In the genomic region with DNA sequence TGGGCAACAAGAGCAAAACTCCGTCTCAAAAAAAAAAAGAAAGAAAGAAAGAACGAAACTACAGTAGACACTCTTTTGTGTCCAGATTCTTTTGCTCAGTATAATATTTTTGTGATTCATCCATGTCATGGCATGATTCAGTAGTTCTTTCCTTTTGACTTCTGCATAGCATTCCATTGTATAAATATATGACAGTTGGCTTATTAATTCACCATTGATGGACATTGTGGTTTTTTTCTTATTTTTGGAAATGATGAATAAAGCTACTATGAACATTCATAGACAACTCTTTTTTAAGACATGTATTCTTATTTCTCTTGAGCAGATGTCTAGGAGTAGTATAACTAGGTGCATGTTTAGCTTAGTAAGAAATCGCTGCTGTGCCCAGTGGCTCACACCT, we compare ENCODE assay signal across 2 cellular contexts.
TF ChIP-seq lines count a peak whose summit lies in the region.

No MANE protein-coding gene starts in this region.

TF ChIP-seq in SK-N-SH, 30 proteins besides CTCF, POLR2A, EP300 and RAD21 (continued from another document):
- peak; percentile 36; the same call in 1 of the 2 replicates for TF ChIP-seq NFIC (IDR thresholded peaks at IDR 0.05; ENCODE audit: borderline replicate concordance)
- peak; percentile 65; the same call in 1 of the 2 replicates for TF ChIP-seq PBX3 (IDR thresholded peaks at IDR 0.05)
- TF ChIP-seq, protein P1, sequence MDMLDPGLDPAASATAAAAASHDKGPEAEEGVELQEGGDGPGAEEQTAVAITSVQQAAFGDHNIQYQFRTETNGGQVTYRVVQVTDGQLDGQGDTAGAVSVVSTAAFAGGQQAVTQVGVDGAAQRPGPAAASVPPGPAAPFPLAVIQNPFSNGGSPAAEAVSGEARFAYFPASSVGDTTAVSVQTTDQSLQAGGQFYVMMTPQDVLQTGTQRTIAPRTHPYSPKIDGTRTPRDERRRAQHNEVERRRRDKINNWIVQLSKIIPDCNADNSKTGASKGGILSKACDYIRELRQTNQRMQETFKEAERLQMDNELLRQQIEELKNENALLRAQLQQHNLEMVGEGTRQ (IDR thresholded peaks at IDR 0.05; ENCODE audit: borderline replicate concordance, low read depth, low read length): no peak
- TF ChIP-seq JUND (IDR thresholded peaks at IDR 0.05): peak; percentile 39
- no peak for TF ChIP-seq YY1 (IDR thresholded peaks at IDR 0.05; ENCODE audit: low read depth)
- peak; percentile 74 for TF ChIP-seq TCF12 (IDR thresholded peaks at IDR 0.05)
- peak; percentile 64; the same call in 1 of the 2 replicates for TF ChIP-seq MEF2A (IDR thresholded peaks at IDR 0.05; ENCODE audit: borderline replicate concordance, low read depth)
- no peak for TF ChIP-seq GATA2 (CRISPR knock-in tag; IDR thresholded peaks at IDR 0.05)
- TF ChIP-seq, protein P2, sequence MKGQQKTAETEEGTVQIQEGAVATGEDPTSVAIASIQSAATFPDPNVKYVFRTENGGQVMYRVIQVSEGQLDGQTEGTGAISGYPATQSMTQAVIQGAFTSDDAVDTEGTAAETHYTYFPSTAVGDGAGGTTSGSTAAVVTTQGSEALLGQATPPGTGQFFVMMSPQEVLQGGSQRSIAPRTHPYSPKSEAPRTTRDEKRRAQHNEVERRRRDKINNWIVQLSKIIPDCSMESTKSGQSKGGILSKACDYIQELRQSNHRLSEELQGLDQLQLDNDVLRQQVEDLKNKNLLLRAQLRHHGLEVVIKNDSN (IDR thresholded peaks at IDR 0.05; ENCODE audit: borderline replicate concordance, low read depth): no peak
- TF ChIP-seq, protein P3, sequence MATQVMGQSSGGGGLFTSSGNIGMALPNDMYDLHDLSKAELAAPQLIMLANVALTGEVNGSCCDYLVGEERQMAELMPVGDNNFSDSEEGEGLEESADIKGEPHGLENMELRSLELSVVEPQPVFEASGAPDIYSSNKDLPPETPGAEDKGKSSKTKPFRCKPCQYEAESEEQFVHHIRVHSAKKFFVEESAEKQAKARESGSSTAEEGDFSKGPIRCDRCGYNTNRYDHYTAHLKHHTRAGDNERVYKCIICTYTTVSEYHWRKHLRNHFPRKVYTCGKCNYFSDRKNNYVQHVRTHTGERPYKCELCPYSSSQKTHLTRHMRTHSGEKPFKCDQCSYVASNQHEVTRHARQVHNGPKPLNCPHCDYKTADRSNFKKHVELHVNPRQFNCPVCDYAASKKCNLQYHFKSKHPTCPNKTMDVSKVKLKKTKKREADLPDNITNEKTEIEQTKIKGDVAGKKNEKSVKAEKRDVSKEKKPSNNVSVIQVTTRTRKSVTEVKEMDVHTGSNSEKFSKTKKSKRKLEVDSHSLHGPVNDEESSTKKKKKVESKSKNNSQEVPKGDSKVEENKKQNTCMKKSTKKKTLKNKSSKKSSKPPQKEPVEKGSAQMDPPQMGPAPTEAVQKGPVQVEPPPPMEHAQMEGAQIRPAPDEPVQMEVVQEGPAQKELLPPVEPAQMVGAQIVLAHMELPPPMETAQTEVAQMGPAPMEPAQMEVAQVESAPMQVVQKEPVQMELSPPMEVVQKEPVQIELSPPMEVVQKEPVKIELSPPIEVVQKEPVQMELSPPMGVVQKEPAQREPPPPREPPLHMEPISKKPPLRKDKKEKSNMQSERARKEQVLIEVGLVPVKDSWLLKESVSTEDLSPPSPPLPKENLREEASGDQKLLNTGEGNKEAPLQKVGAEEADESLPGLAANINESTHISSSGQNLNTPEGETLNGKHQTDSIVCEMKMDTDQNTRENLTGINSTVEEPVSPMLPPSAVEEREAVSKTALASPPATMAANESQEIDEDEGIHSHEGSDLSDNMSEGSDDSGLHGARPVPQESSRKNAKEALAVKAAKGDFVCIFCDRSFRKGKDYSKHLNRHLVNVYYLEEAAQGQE (IDR thresholded peaks at IDR 0.05; ENCODE audit: low read depth, low read length): no peak

TF ChIP-seq in SK-N-SH treated with all-trans-retinoic acid at 6 μM for 48 hours, 23 proteins besides CTCF, POLR2A, EP300 and RAD21:
- TF ChIP-seq, protein P4, sequence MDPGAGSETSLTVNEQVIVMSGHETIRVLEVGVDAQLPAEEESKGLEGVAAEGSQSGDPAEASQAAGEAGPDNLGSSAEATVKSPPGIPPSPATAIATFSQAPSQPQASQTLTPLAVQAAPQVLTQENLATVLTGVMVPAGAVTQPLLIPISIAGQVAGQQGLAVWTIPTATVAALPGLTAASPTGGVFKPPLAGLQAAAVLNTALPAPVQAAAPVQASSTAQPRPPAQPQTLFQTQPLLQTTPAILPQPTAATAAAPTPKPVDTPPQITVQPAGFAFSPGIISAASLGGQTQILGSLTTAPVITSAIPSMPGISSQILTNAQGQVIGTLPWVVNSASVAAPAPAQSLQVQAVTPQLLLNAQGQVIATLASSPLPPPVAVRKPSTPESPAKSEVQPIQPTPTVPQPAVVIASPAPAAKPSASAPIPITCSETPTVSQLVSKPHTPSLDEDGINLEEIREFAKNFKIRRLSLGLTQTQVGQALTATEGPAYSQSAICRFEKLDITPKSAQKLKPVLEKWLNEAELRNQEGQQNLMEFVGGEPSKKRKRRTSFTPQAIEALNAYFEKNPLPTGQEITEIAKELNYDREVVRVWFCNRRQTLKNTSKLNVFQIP (CRISPR knock-in tag; IDR thresholded peaks at IDR 0.05; ENCODE audit: borderline replicate concordance, low read depth): no peak
- no peak for TF ChIP-seq TOX (CRISPR knock-in tag; IDR thresholded peaks at IDR 0.05; ENCODE audit: borderline replicate concordance)
- TF ChIP-seq PPARA (CRISPR knock-in tag; IDR thresholded peaks at IDR 0.05; ENCODE audit: borderline replicate concordance): no peak
- TF ChIP-seq, protein P5, sequence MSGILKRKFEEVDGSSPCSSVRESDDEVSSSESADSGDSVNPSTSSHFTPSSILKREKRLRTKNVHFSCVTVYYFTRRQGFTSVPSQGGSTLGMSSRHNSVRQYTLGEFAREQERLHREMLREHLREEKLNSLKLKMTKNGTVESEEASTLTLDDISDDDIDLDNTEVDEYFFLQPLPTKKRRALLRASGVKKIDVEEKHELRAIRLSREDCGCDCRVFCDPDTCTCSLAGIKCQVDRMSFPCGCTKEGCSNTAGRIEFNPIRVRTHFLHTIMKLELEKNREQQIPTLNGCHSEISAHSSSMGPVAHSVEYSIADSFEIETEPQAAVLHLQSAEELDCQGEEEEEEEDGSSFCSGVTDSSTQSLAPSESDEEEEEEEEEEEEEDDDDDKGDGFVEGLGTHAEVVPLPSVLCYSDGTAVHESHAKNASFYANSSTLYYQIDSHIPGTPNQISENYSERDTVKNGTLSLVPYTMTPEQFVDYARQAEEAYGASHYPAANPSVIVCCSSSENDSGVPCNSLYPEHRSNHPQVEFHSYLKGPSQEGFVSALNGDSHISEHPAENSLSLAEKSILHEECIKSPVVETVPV (CRISPR knock-in tag; IDR thresholded peaks at IDR 0.05): no peak
- TF ChIP-seq ZNF8 (CRISPR knock-in tag; IDR thresholded peaks at IDR 0.05): no peak
- no peak for TF ChIP-seq ZNF70 (CRISPR knock-in tag; IDR thresholded peaks at IDR 0.05)
- no peak for TF ChIP-seq ZFP30 (CRISPR knock-in tag; IDR thresholded peaks at IDR 0.05)
- TF ChIP-seq ESRRG (CRISPR knock-in tag; IDR thresholded peaks at IDR 0.05): no peak
